Comparison of ENCODE assay signal across 11 cellular contexts in genomic region chr4:83125738-83126141, GRCh38. TPM values are rescaled to one million over a fixed set of nuclear protein-coding genes. Genes with fewer than 3 reads are reported as not detected.
DNase-seq lines count a peak whose midpoint lies in the region; ATAC-seq and TF ChIP-seq lines count a peak whose summit lies in the region.
"Had no signal": no experiment of that assay in that cellular context is flagged by ENCODE, and none has a peak within 500 bp of the region (broad histone marks: within the 10 kb centered on the region; RNA-seq: fewer than 3 reads in every experiment).

No MANE protein-coding gene starts in this region.

- H3K27me3 ChIP-seq in smooth muscle cell (ENCODE audit: low read depth) = no peaks in the 10 kb centered on the region
- H3K27me3 ChIP-seq: cardiac muscle cell had no signal

- H3K36me3 ChIP-seq in smooth muscle cell (ENCODE audit: low read depth) = no peaks in the 10 kb centered on the region
- H3K36me3 ChIP-seq: cardiac muscle cell had no signal

- H3K27ac Mint-ChIP-seq in activated naive CD4-positive, alpha-beta T cell treated with anti-CD3 and anti-CD28 coated beads, Interleukin-2, amount 50 U/mL, for 24 hours = no peak overlapping the region
- no peak overlapping the region for H3K27ac Mint-ChIP-seq in stimulated activated memory B cell treated with anti-CD40 and anti-IgM and Interleukin-4, amounts not matched to agents 10 μg/mL and 1 μg/mL and 100 μg/mL, for 72 hours

- peak overlapping the region; percentile 58 for H3K4me3 Mint-ChIP-seq in activated naive CD4-positive, alpha-beta T cell treated with anti-CD3 and anti-CD28 coated beads, Interleukin-2, amount 50 U/mL, for 24 hours
- peak overlapping the region; percentile 9 for H3K4me3 Mint-ChIP-seq in stimulated activated memory B cell treated with anti-CD40 and anti-IgM and Interleukin-4, amounts not matched to agents 10 μg/mL and 1 μg/mL and 100 μg/mL, for 72 hours

- in situ Hi-C loops in KBM-7 (cut with MboI; ENCODE audit: low pct_unique_long_range_greater_than_20kb, low sequenced_read_pairs) = no loop called here

- H3K4me3 ChIP-seq in smooth muscle cell = no peak overlapping the region
- H3K4me3 ChIP-seq: cardiac muscle cell had no signal

- no peaks in the 10 kb centered on the region for H3K79me2 ChIP-seq in smooth muscle cell (ENCODE audit: low read depth)

- H3K27ac ChIP-seq in smooth muscle cell (ENCODE audit: low read depth) = no peak overlapping the region
- H3K27ac ChIP-seq: cardiac muscle cell had no signal

- no peaks in the 10 kb centered on the region for H3K9me3 ChIP-seq in smooth muscle cell (replicated peaks; ENCODE audit: low read depth)

- ATAC-seq in stimulated activated memory B cell treated with anti-CD40 and anti-IgM and Interleukin-4, amounts not matched to agents 10 μg/mL and 1 μg/mL and 100 μg/mL, for 72 hours = no peak
- no peak for ATAC-seq in GM19397 (IDR thresholded peaks at IDR 0.05; ENCODE audit: unreplicated experiment)
- ATAC-seq: Panc1 had no signal

- H3K4me1 ChIP-seq in smooth muscle cell (ENCODE audit: low read depth) = no peaks in the 10 kb centered on the region

- H3K9ac ChIP-seq in smooth muscle cell (ENCODE audit: low read depth) = no peak overlapping the region

- DNase-seq in KBM-7 (peak; percentile 80), T-helper 9 cell (peak; percentile 40), NCI-H1048 (lab: John Stamatoyannopoulos, UW) (no peak), smooth muscle cell (lab: John Stamatoyannopoulos, UW; ENCODE audit: unreplicated experiment) (no peak)
- DNase-seq: EL, NCI-H1930 had no signal

- 90% methylated on average over 9 of the region's 9 CpGs for whole genome bisulfite sequencing in smooth muscle cell (ENCODE audit: low lambda C conversion rate)

- no peaks in the 10 kb centered on the region for H3K27me3 Mint-ChIP-seq in activated naive CD4-positive, alpha-beta T cell treated with anti-CD3 and anti-CD28 coated beads, Interleukin-2, amount 50 U/mL, for 24 hours
- H3K27me3 Mint-ChIP-seq in stimulated activated memory B cell treated with anti-CD40 and anti-IgM and Interleukin-4, amounts not matched to agents 10 μg/mL and 1 μg/mL and 100 μg/mL, for 72 hours = no peaks in the 10 kb centered on the region

- no peaks in the 10 kb centered on the region for H3K9me3 Mint-ChIP-seq in activated naive CD4-positive, alpha-beta T cell treated with anti-CD3 and anti-CD28 coated beads, Interleukin-2, amount 50 U/mL, for 24 hours
- H3K9me3 Mint-ChIP-seq in stimulated activated memory B cell treated with anti-CD40 and anti-IgM and Interleukin-4, amounts not matched to agents 10 μg/mL and 1 μg/mL and 100 μg/mL, for 72 hours = peaks cover 3% of the 10 kb centered on the region

- peaks cover 18% of the 10 kb centered on the region for H3K4me1 Mint-ChIP-seq in activated naive CD4-positive, alpha-beta T cell treated with anti-CD3 and anti-CD28 coated beads, Interleukin-2, amount 50 U/mL, for 24 hours
- peaks cover 36% of the 10 kb centered on the region for H3K4me1 Mint-ChIP-seq in stimulated activated memory B cell treated with anti-CD40 and anti-IgM and Interleukin-4, amounts not matched to agents 10 μg/mL and 1 μg/mL and 100 μg/mL, for 72 hours

- H3K4me2 ChIP-seq in smooth muscle cell = no peak overlapping the region

- H3F3A ChIP-seq in smooth muscle cell (ENCODE audit: low read depth) = no peaks in the 10 kb centered on the region

- no peaks in the 10 kb centered on the region for H3K36me3 Mint-ChIP-seq in activated naive CD4-positive, alpha-beta T cell treated with anti-CD3 and anti-CD28 coated beads, Interleukin-2, amount 50 U/mL, for 24 hours
- no peaks in the 10 kb centered on the region for H3K36me3 Mint-ChIP-seq in stimulated activated memory B cell treated with anti-CD40 and anti-IgM and Interleukin-4, amounts not matched to agents 10 μg/mL and 1 μg/mL and 100 μg/mL, for 72 hours

- H4K20me1 ChIP-seq in smooth muscle cell (ENCODE audit: low read depth) = no peaks in the 10 kb centered on the region

- no peak for TF ChIP-seq CTCF in smooth muscle cell (IDR thresholded peaks at IDR 0.05; ENCODE audit: borderline replicate concordance, insufficient read depth, poor library complexity, severe bottlenecking)

- H2AFZ ChIP-seq in smooth muscle cell (ENCODE audit: low read depth) = no peak overlapping the region

RNA-seq across cellular contexts. Expression of gene PLAC8, which starts 11.2 kb away (rescaled TPM):
- 23.8 and 25.6 TPM in 2 replicates for total RNA-seq in smooth muscle cell
- 5.0 and 19.5 TPM in 2 replicates for polyA plus RNA-seq in smooth muscle cell
- total RNA-seq: cardiac muscle cell had no signal

Comparison
In these comparisons a context has a peak if more than half of its experiments do, and no peak if none do; other contexts are left out.
1. DNase-seq: peak in KBM-7 (single experiment) and T-helper 9 cell (single experiment); none in NCI-H1048 (single experiment) and smooth muscle cell (single experiment).